8 cellular contexts compared by ENCODE assay signal in genomic region chr19:39397360-39398296, GRCh38. TPM values are rescaled to one million over a fixed set of nuclear protein-coding genes. Genes with fewer than 3 reads are reported as not detected.
DNase-seq lines count a peak whose midpoint lies in the region; ATAC-seq and TF ChIP-seq lines count a peak whose summit lies in the region.

No MANE protein-coding gene starts in this region.

- H3K9me3 ChIP-seq in lower lobe of right lung, result no peaks in the 10 kb centered on the region

- ATAC-seq in HG03342 (IDR thresholded peaks at IDR 0.05; ENCODE audit: unreplicated experiment) (peak; percentile 34), lower lobe of right lung (peak; percentile 77 to 89), GM18519 (IDR thresholded peaks at IDR 0.05; ENCODE audit: low FRiP score, unreplicated experiment) (no peak)

- H3K9me3 Mint-ChIP-seq in dendritic cell treated with granulocyte-macrophage colony-stimulating factor and Interleukin-4, amounts not matched to agents 40 ng/mL and 50 ng/mL, for 4 days, result no peaks in the 10 kb centered on the region

- TF ChIP-seq CTCF in GM12872 (IDR thresholded peaks at IDR 0.05; ENCODE audit: insufficient read depth, low read depth, low read length) (peak; percentile 98), lower lobe of right lung (IDR thresholded peaks at IDR 0.05) (peak; percentile 98)

- H3K27me3 ChIP-seq in lower lobe of right lung (ENCODE audit: low read depth), result no peaks in the 10 kb centered on the region

- no peaks in the 10 kb centered on the region for H3K27me3 Mint-ChIP-seq in dendritic cell treated with granulocyte-macrophage colony-stimulating factor and Interleukin-4, amounts not matched to agents 40 ng/mL and 50 ng/mL, for 4 days

- intact Hi-C loops in dendritic cell treated with granulocyte-macrophage colony-stimulating factor and Interleukin-4, amounts not matched to agents 40 ng/mL and 50 ng/mL, for 4 days (cut with micrococcal nuclease), result loop anchor here (1.0 to 2.0 kb wide), 3 partner anchors 9 to 33 kb away; partner anchors contain the start of genes PLEKHG2 and ZFP36
- intact Hi-C loops in lower lobe of right lung (cut with DNase I), result no loop called here

- peak overlapping the region; percentile 28 for H3K4me3 ChIP-seq in lower lobe of right lung

- peak; percentile 58 for DNase-seq in NCI-H774 (lab: John Stamatoyannopoulos, UW)
- DNase-seq in activated CD4-positive, alpha-beta T cell treated with anti-CD3 and anti-CD28 coated beads, Interleukin-2, amount 50 U/mL, for 4 hours, result peak; percentile 94 to 96
- peak; percentile 94 for DNase-seq in lower lobe of right lung
- DNase-seq in stimulated activated CD4-positive, alpha-beta T cell treated with anti-CD3 and anti-CD28 coated beads, TNF-alpha, amount 100 ng/mL, for 4 hours (ENCODE audit: low read depth in 3 of 3), result peak; percentile 89 to 95 (median 91)

- H3K4me1 Mint-ChIP-seq in dendritic cell treated with granulocyte-macrophage colony-stimulating factor and Interleukin-4, amounts not matched to agents 40 ng/mL and 50 ng/mL, for 4 days (ENCODE audit: low read depth), result peaks cover 80% of the 10 kb centered on the region

- H3K36me3 Mint-ChIP-seq in dendritic cell treated with granulocyte-macrophage colony-stimulating factor and Interleukin-4, amounts not matched to agents 40 ng/mL and 50 ng/mL, for 4 days (ENCODE audit: low read depth), result peaks cover 58% of the 10 kb centered on the region

- H3K27ac Mint-ChIP-seq in dendritic cell treated with granulocyte-macrophage colony-stimulating factor and Interleukin-4, amounts not matched to agents 40 ng/mL and 50 ng/mL, for 4 days, result peak overlapping the region; percentile 99

- peaks cover 47% of the 10 kb centered on the region for H3K4me1 ChIP-seq in lower lobe of right lung

- peak overlapping the region; percentile 60 for H3K4me3 Mint-ChIP-seq in dendritic cell treated with granulocyte-macrophage colony-stimulating factor and Interleukin-4, amounts not matched to agents 40 ng/mL and 50 ng/mL, for 4 days

- H3K36me3 ChIP-seq in lower lobe of right lung, result peaks cover 46% of the 10 kb centered on the region

- H3K27ac ChIP-seq in lower lobe of right lung, result peak overlapping the region; percentile 88

RNA-seq across cellular contexts. Expression of gene MED29, which starts 6.5 kb away (rescaled TPM):
- 33.1 TPM for total RNA-seq in lower lobe of right lung

RNA-seq across cellular contexts. Expression of gene PAF1, which starts 6.7 kb away (rescaled TPM):
- total RNA-seq in lower lobe of right lung, result 33.7 TPM

RNA-seq across cellular contexts. Expression of gene ZFP36, which starts 9.0 kb away (rescaled TPM):
- 208 TPM for total RNA-seq in lower lobe of right lung

RNA-seq across cellular contexts. Expression of gene PLEKHG2, which starts 14.8 kb away (rescaled TPM):
- total RNA-seq in lower lobe of right lung, result 24.7 TPM

RNA-seq across cellular contexts. Expression of gene RPS16, which starts 38.1 kb away (rescaled TPM):
- total RNA-seq in lower lobe of right lung, result 1,586 TPM
